In the genomic region with DNA sequence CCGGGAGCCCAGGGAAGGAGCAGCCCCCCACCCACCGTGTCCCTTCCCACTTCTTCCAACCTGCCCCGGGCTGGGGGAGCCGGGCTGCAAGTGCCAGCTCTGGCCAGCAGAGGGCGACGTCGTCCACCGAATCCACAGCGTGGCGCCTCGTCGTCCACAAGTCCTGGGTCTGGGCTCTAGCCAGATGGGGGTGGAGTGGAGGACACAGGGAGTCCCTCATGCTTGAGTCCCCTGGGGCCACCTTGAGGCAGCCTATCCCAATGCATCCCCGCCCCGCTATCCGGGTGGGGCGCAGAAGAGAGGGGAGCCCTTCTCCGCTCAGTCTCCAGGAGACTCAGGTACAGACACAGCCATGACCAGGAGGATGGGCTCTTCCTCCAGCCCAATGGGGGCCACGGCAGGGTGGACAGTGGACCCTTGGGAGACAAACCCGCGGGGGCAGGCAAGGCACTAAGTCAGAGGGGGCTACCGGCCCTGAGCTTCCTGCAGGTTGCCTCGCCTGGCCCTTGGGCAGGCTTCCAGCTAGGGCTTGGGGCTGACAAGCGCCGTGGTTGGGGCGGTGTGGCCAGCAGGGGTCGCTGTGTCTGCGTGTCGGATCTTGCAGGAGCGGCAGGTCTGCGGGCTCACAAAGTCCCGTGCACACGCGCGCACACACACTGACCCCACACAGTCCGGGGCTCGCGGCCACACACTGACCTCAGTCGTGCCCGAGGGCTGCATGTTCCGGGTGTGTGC, we compare ENCODE assay signal across 8 cellular contexts. TPM values are rescaled to one million over a fixed set of nuclear protein-coding genes. Genes with fewer than 3 reads are reported as not detected.
DNase-seq lines count a peak whose midpoint lies in the region; ATAC-seq and TF ChIP-seq lines count a peak whose summit lies in the region.

No MANE protein-coding gene starts in this region.

- WGBS in mesendoderm (ENCODE audit: extremely low coverage, insufficient coverage, low lambda C conversion rate) = no CpG with 5 or more reads among the region's 40 CpGs

- no peak overlapping the region for H2BK120ac ChIP-seq in mesendoderm (ENCODE audit: low read depth, low read length)

- H3K9me3 Mint-ChIP-seq in effector memory CD8-positive, alpha-beta T cell = no peaks in the 10 kb centered on the region

- no peak overlapping the region for H2AK5ac ChIP-seq in mesendoderm (ENCODE audit: low read length)

- H3K27ac Mint-ChIP-seq in effector memory CD8-positive, alpha-beta T cell = peak overlapping the region in 1 of 2 donors; percentile 49

- TF ChIP-seq CTCF in AG04450 (IDR thresholded peaks at IDR 0.05; ENCODE audit: low read depth, low read length) = peak; percentile 81

- no peak overlapping the region for H3K23ac ChIP-seq in mesendoderm (ENCODE audit: low read length)

- ATAC-seq in GM18909 (IDR thresholded peaks at IDR 0.05; ENCODE audit: poor library complexity, unreplicated experiment) (peak; percentile 71), HG03571 (IDR thresholded peaks at IDR 0.05; ENCODE audit: unreplicated experiment) (peak; percentile 56)
- peak; percentile 88 for ATAC-seq in effector memory CD8-positive, alpha-beta T cell (replicated peaks)

- H3K36me3 Mint-ChIP-seq in effector memory CD8-positive, alpha-beta T cell (ENCODE audit: insufficient read depth) = no peaks in the 10 kb centered on the region

- H3K27ac ChIP-seq in AG04450 (ENCODE audit: low read depth, low read length) (no peak overlapping the region), mesendoderm (ENCODE audit: low read depth, low read length) (no peak overlapping the region)

- peak overlapping the region; percentile 40 for H3K56ac ChIP-seq in mesendoderm (ENCODE audit: low read length)

- no peaks in the 10 kb centered on the region for H3K9me3 ChIP-seq in AG04450 (ENCODE audit: control insufficient read depth, insufficient read depth, low read length)

- H3K27me3 Mint-ChIP-seq in effector memory CD8-positive, alpha-beta T cell = peaks cover 37 to 51% of the 10 kb centered on the region in 2 donors

- H3K4ac ChIP-seq in mesendoderm (ENCODE audit: low read depth, low read length) = no peak overlapping the region

- no peak overlapping the region for H4K8ac ChIP-seq in mesendoderm (ENCODE audit: low read depth, low read length)

- no peaks in the 10 kb centered on the region for H3K79me1 ChIP-seq in mesendoderm (ENCODE audit: low read length)

- H3K4me2 ChIP-seq in mesendoderm (ENCODE audit: low read length) = peak overlapping the region; percentile 48

- no peaks in the 10 kb centered on the region for H3K79me2 ChIP-seq in mesendoderm (ENCODE audit: control insufficient read depth, insufficient read depth, low read length)

- H3K9ac ChIP-seq in mesendoderm (ENCODE audit: low read length) = peak overlapping the region; percentile 41

- POLR2A ChIA-PET in AG04450 (lab: Yijun Ruan, JAX) = interaction anchor here (0.6 to 1.3 kb wide), 2 partner anchors 59 to 103 kb away, joined by 4 read pairs; no protein-coding TSS in a partner anchor

- H3K4me3 ChIP-seq in AG04450 (ENCODE audit: low read depth, low read length) (peak overlapping the region; percentile 54), mesendoderm (ENCODE audit: low read length) (no peak overlapping the region)

- no peak overlapping the region for H3K18ac ChIP-seq in mesendoderm (ENCODE audit: low read length)

- H3K4me3 Mint-ChIP-seq in effector memory CD8-positive, alpha-beta T cell = peak overlapping the region; percentile 76 to 80

- H3K36me3 ChIP-seq in mesendoderm (ENCODE audit: control insufficient read depth, insufficient read depth, low read length) = no peaks in the 10 kb centered on the region

- CTCF ChIA-PET in AG04450 (lab: Charles Lee) = interaction anchor here (0.5 to 11.1 kb wide), 46 partner anchors 9 to 246 kb away, joined by 3 to 290 read pairs (median 5); partner anchors contain the start of genes ASIC1, GPD1, RACGAP1 and SMARCD1

- peaks cover 4% of the 10 kb centered on the region in 2 donors for H3K4me1 Mint-ChIP-seq in effector memory CD8-positive, alpha-beta T cell (ENCODE audit: low read depth in 2 of 2)

- no peak overlapping the region for H4K5ac ChIP-seq in mesendoderm (ENCODE audit: low read length)

- no peak overlapping the region for H2BK15ac ChIP-seq in mesendoderm (replicated peaks; ENCODE audit: low read depth)

- H3K4me1 ChIP-seq in mesendoderm (ENCODE audit: control insufficient read depth, low read depth, low read length) = peaks cover 3% of the 10 kb centered on the region

- H2BK5ac ChIP-seq in mesendoderm (ENCODE audit: low read length) = no peak overlapping the region

- DNase-seq in AG04450 (ENCODE audit: low read depth, low spot score) (peak; percentile 48), NCI-H774 (lab: John Stamatoyannopoulos, UW) (peak; percentile 77), mesendoderm (peak; percentile 88)
- DNase-seq in activated CD8-positive, alpha-beta memory T cell treated with anti-CD3 and anti-CD28 coated beads for 24 hours = peak; percentile 99
- DNase-seq in effector memory CD8-positive, alpha-beta T cell = peak; percentile 91 to 95 (median 94)
- peak; percentile 85 for DNase-seq in stimulated activated CD8-positive, alpha-beta memory T cell treated with anti-CD3 and anti-CD28 coated beads, Interleukin-12 subunit alpha, Interleukin-12 subunit beta, amount 100 ng/mL, for 1 hour (ENCODE audit: low read depth)

- H3K27me3 ChIP-seq in AG04450 (ENCODE audit: control insufficient read depth, insufficient read depth, low read length) = peaks cover 76% of the 10 kb centered on the region
- H3K27me3 ChIP-seq in mesendoderm (ENCODE audit: insufficient read depth, low read length, poor library complexity) = no peaks in the 10 kb centered on the region

RNA-seq across cellular contexts. Expression of gene AQP5, which starts 5.5 kb away (rescaled TPM):
- not detected in 2 replicates for polyA plus RNA-seq in AG04450 (2011; rRNA removed)
- polyA minus RNA-seq in AG04450 (2011; rRNA and poly(A)+ RNA removed) = not detected in 2 replicates
- 0.17 TPM for polyA plus RNA-seq in mesendoderm (2013, experiment 1 of 2)
- 0.11 TPM for polyA plus RNA-seq in mesendoderm (2013, experiment 2 of 2)

RNA-seq across cellular contexts. Expression of gene AQP6, which starts 5.5 kb away (rescaled TPM):
- polyA plus RNA-seq in AG04450 (2011; rRNA removed) = not detected in 2 replicates
- not detected in 2 replicates for polyA minus RNA-seq in AG04450 (2011; rRNA and poly(A)+ RNA removed)
- polyA plus RNA-seq in mesendoderm (2013, experiment 1 of 2) = not detected
- polyA plus RNA-seq in mesendoderm (2013, experiment 2 of 2) = not detected

RNA-seq across cellular contexts. Expression of gene AQP2, which starts 16.7 kb away (rescaled TPM):
- polyA plus RNA-seq in AG04450 (2011; rRNA removed) = not detected in 2 replicates
- polyA minus RNA-seq in AG04450 (2011; rRNA and poly(A)+ RNA removed) = not detected in 2 replicates
- not detected for polyA plus RNA-seq in mesendoderm (2013, experiment 1 of 2)
- polyA plus RNA-seq in mesendoderm (2013, experiment 2 of 2) = not detected

RNA-seq across cellular contexts. Expression of gene RACGAP1, which starts 58.1 kb away (rescaled TPM):
- polyA plus RNA-seq in AG04450 (2011; rRNA removed) = 25.6 and 26.2 TPM in 2 replicates
- 46.9 and 47.4 TPM in 2 replicates for polyA minus RNA-seq in AG04450 (2011; rRNA and poly(A)+ RNA removed)
- polyA plus RNA-seq in mesendoderm (2013, experiment 1 of 2) = 43.4 TPM
- polyA plus RNA-seq in mesendoderm (2013, experiment 2 of 2) = 45.3 TPM

Comparison
In these comparisons a context has a peak if more than half of its experiments do, and no peak if none do; other contexts are left out.
1. DNase-seq: peak in every context shown above with its lines; median percentile 99 in activated CD8-positive, alpha-beta memory T cell treated with anti-CD3 and anti-CD28 coated beads for 24 hours; 94 in effector memory CD8-positive, alpha-beta T cell; 88 in mesendoderm; 85 in stimulated activated CD8-positive, alpha-beta memory T cell treated with anti-CD3 and anti-CD28 coated beads, Interleukin-12 subunit alpha, Interleukin-12 subunit beta, amount 100 ng/mL, for 1 hour; 77 in NCI-H774; 48 in AG04450.